Comparison of ENCODE assay signal across 1 cellular context in the genomic region with DNA sequence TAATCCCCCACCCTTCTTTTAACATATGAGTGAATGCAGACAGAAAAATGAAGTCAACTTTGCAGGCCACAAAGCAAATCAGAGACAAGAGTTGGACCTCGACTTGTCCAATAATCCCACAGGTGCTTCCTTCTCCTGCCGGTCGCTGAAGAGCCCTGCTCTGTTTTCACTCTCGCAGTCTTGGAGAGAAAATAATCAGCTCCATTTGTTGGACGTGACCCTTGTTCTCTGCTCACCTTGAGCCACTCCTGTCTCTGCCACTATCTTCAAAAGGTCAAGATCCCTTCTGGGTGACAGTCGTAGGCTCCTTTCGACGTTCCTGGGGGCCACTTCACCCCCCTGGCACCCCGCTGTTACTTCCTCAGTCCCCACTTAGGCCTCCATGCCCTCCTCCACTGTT.
TF ChIP-seq lines count a peak whose summit lies in the region.

No MANE protein-coding gene starts in this region.

TF ChIP-seq in K562, 482 proteins besides CTCF, POLR2A, EP300 and RAD21:
- TF ChIP-seq ZNF232 (CRISPR knock-in tag; IDR thresholded peaks at IDR 0.05) = no peak
- TF ChIP-seq, protein P1, sequence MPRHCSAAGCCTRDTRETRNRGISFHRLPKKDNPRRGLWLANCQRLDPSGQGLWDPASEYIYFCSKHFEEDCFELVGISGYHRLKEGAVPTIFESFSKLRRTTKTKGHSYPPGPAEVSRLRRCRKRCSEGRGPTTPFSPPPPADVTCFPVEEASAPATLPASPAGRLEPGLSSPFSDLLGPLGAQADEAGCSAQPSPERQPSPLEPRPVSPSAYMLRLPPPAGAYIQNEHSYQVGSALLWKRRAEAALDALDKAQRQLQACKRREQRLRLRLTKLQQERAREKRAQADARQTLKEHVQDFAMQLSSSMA (CRISPR knock-in tag; IDR thresholded peaks at IDR 0.05) = no peak
- TF ChIP-seq MAFK (IDR thresholded peaks at IDR 0.05; ENCODE audit: low read length) = no peak
- TF ChIP-seq ZNF395 (CRISPR knock-in tag; IDR thresholded peaks at IDR 0.05) = no peak
- TF ChIP-seq SREBF2 (CRISPR knock-in tag; IDR thresholded peaks at IDR 0.05) = no peak
- no peak for TF ChIP-seq ZNF76 (CRISPR knock-in tag; IDR thresholded peaks at IDR 0.05; ENCODE audit: borderline replicate concordance)
- TF ChIP-seq EP400 (IDR thresholded peaks at IDR 0.05) = no peak
- TF ChIP-seq CHD2 (IDR thresholded peaks at IDR 0.05; ENCODE audit: low read depth, low read length) = no peak
- no peak for TF ChIP-seq ZBTB43 (CRISPR knock-in tag; IDR thresholded peaks at IDR 0.05)
- TF ChIP-seq PYGO2 (tag; IDR thresholded peaks at IDR 0.05) = no peak
- TF ChIP-seq GTF2A2 (tag; IDR thresholded peaks at IDR 0.05) = no peak
TF ChIP-seq in K562: peak in this region for 0.
